Comparison of ENCODE assay signal across 8 cellular contexts in genomic region chr11:88508558-88508807, GRCh38.
DNase-seq lines count a peak whose midpoint lies in the region; ATAC-seq and TF ChIP-seq lines count a peak whose summit lies in the region.

No MANE protein-coding gene starts in this region.

- DNase-seq in T-helper 2 cell treated with Interferon-gamma antibody and Interleukin-4, amounts not matched to agents 5 μg/mL and 100 μg/mL, for 36 hours (ENCODE audit: low spot score) = no peak
- DNase-seq in T-helper 2 cell (no peak), activated gamma-delta T cell (lab: John Stamatoyannopoulos, UW) (no peak), dorsolateral prefrontal cortex (no peak), SHP77 (lab: John Stamatoyannopoulos, UW) (no peak)
- DNase-seq in activated T-cell treated with anti-CD3 and anti-CD28 coated beads, Interleukin-2, amount 50 U/mL, for 72 hours = peak; percentile 1 to 6
- no peak for DNase-seq in stimulated activated naive B cell treated with anti-CD40 and anti-IgM and Interleukin-4, amounts not matched to agents 10 μg/mL and 1 μg/mL and 100 μg/mL, for 72 hours

- H3K27me3 ChIP-seq in iPS-20b (ENCODE audit: insufficient read depth, low read length) = peaks cover 32% of the 10 kb centered on the region; the same call in 1 of the 2 replicates
- peaks cover 0 to 34% (median 0%) of the 10 kb centered on the region in 45 donors for H3K27me3 ChIP-seq in dorsolateral prefrontal cortex

- intact Hi-C loops in dorsolateral prefrontal cortex (cut with DNase I) = no loop called here

- H3K27me3 Mint-ChIP-seq in T-helper 2 cell treated with Interferon-gamma antibody and Interleukin-4, amounts not matched to agents 5 μg/mL and 100 μg/mL, for 36 hours (ENCODE audit: low read depth) = peaks cover 77% of the 10 kb centered on the region
- peaks cover 63% of the 10 kb centered on the region for H3K27me3 Mint-ChIP-seq in activated T-cell treated with anti-CD3 and anti-CD28 coated beads, Interleukin-2, amount 50 U/mL, for 72 hours (ENCODE audit: low read depth)
- peaks cover 30 to 45% of the 10 kb centered on the region in 2 donors for H3K27me3 Mint-ChIP-seq in stimulated activated naive B cell treated with anti-CD40 and anti-IgM and Interleukin-4, amounts not matched to agents 10 μg/mL and 1 μg/mL and 100 μg/mL, for 72 hours

- no peak overlapping the region for H3K27ac ChIP-seq in iPS-20b (ENCODE audit: low read length)
- no peak overlapping the region for H3K27ac ChIP-seq in dorsolateral prefrontal cortex

- no peaks in the 10 kb centered on the region for H3K9me3 ChIP-seq in iPS-20b (ENCODE audit: insufficient read depth, low read depth, low read length)

- peak overlapping the region; percentile 62; the same call in 1 of the 2 replicates for H3K4me3 ChIP-seq in iPS-20b (ENCODE audit: low read length)
- H3K4me3 ChIP-seq in dorsolateral prefrontal cortex = peak overlapping the region in 26 of 59 donors; percentile 12 to 55 (median 38)

- H3K9ac ChIP-seq in iPS-20b (ENCODE audit: low read depth, low read length) = peak overlapping the region; percentile 63; the same call in 1 of the 2 replicates

- H3K27ac Mint-ChIP-seq in T-helper 2 cell treated with Interferon-gamma antibody and Interleukin-4, amounts not matched to agents 5 μg/mL and 100 μg/mL, for 36 hours = no peak overlapping the region
- no peak overlapping the region for H3K27ac Mint-ChIP-seq in activated T-cell treated with anti-CD3 and anti-CD28 coated beads, Interleukin-2, amount 50 U/mL, for 72 hours
- peak overlapping the region; percentile 81 for H3K27ac Mint-ChIP-seq in stimulated activated naive B cell treated with anti-CD40 and anti-IgM and Interleukin-4, amounts not matched to agents 10 μg/mL and 1 μg/mL and 100 μg/mL, for 72 hours

- no peaks in the 10 kb centered on the region for H3K36me3 ChIP-seq in iPS-20b (ENCODE audit: insufficient read depth, low read depth, low read length)

- peak overlapping the region; percentile 77 for H3K4me3 Mint-ChIP-seq in T-helper 2 cell treated with Interferon-gamma antibody and Interleukin-4, amounts not matched to agents 5 μg/mL and 100 μg/mL, for 36 hours
- H3K4me3 Mint-ChIP-seq in activated T-cell treated with anti-CD3 and anti-CD28 coated beads, Interleukin-2, amount 50 U/mL, for 72 hours = peak overlapping the region; percentile 83 to 90
- H3K4me3 Mint-ChIP-seq in stimulated activated naive B cell treated with anti-CD40 and anti-IgM and Interleukin-4, amounts not matched to agents 10 μg/mL and 1 μg/mL and 100 μg/mL, for 72 hours = peak overlapping the region; percentile 44 to 52

- H3K4me1 ChIP-seq in iPS-20b (ENCODE audit: insufficient read depth, low read length) = peaks cover 18% of the 10 kb centered on the region; the same call in 1 of the 2 replicates

- no peak for ATAC-seq in activated T-cell treated with anti-CD3 and anti-CD28 coated beads, Interleukin-2, amount 50 U/mL, for 72 hours (replicated peaks in 1 of 2)
- no peak for ATAC-seq in stimulated activated naive B cell treated with anti-CD40 and anti-IgM and Interleukin-4, amounts not matched to agents 10 μg/mL and 1 μg/mL and 100 μg/mL, for 72 hours (replicated peaks)

- TF ChIP-seq CTCF in dorsolateral prefrontal cortex (IDR thresholded peaks at IDR 0.05 in 54 of 56, conservative IDR thresholded peaks at IDR 0.05 in 2 of 56; ENCODE audit: low read depth in 1 of 56, partially characterized antibody in 56 of 56) = no peak

- H3K9me3 Mint-ChIP-seq in T-helper 2 cell treated with Interferon-gamma antibody and Interleukin-4, amounts not matched to agents 5 μg/mL and 100 μg/mL, for 36 hours = no peaks in the 10 kb centered on the region
- no peaks in the 10 kb centered on the region for H3K9me3 Mint-ChIP-seq in activated T-cell treated with anti-CD3 and anti-CD28 coated beads, Interleukin-2, amount 50 U/mL, for 72 hours
- H3K9me3 Mint-ChIP-seq in stimulated activated naive B cell treated with anti-CD40 and anti-IgM and Interleukin-4, amounts not matched to agents 10 μg/mL and 1 μg/mL and 100 μg/mL, for 72 hours = no peaks in the 10 kb centered on the region

- peaks cover 2% of the 10 kb centered on the region for H3K36me3 Mint-ChIP-seq in T-helper 2 cell treated with Interferon-gamma antibody and Interleukin-4, amounts not matched to agents 5 μg/mL and 100 μg/mL, for 36 hours (ENCODE audit: low read depth)
- H3K36me3 Mint-ChIP-seq in activated T-cell treated with anti-CD3 and anti-CD28 coated beads, Interleukin-2, amount 50 U/mL, for 72 hours (ENCODE audit: insufficient read depth in 2 of 2) = peaks cover 2% of the 10 kb centered on the region in 2 donors
- peaks cover 0 to 1% of the 10 kb centered on the region in 2 donors for H3K36me3 Mint-ChIP-seq in stimulated activated naive B cell treated with anti-CD40 and anti-IgM and Interleukin-4, amounts not matched to agents 10 μg/mL and 1 μg/mL and 100 μg/mL, for 72 hours

- peaks cover 8% of the 10 kb centered on the region for H3K4me1 Mint-ChIP-seq in T-helper 2 cell treated with Interferon-gamma antibody and Interleukin-4, amounts not matched to agents 5 μg/mL and 100 μg/mL, for 36 hours (ENCODE audit: low read depth)
- H3K4me1 Mint-ChIP-seq in activated T-cell treated with anti-CD3 and anti-CD28 coated beads, Interleukin-2, amount 50 U/mL, for 72 hours (ENCODE audit: low read depth) = peaks cover 13% of the 10 kb centered on the region
- H3K4me1 Mint-ChIP-seq in stimulated activated naive B cell treated with anti-CD40 and anti-IgM and Interleukin-4, amounts not matched to agents 10 μg/mL and 1 μg/mL and 100 μg/mL, for 72 hours = peaks cover 4 to 8% of the 10 kb centered on the region in 2 donors

Comparison
In these comparisons a context has a peak if more than half of its experiments do, and no peak if none do; other contexts are left out.
1. DNase-seq: peak in activated T-cell treated with anti-CD3 and anti-CD28 coated beads, Interleukin-2, amount 50 U/mL, for 72 hours (2 of 2); none in T-helper 2 cell treated with Interferon-gamma antibody and Interleukin-4, amounts not matched to agents 5 μg/mL and 100 μg/mL, for 36 hours (single experiment), T-helper 2 cell (0 of 5), stimulated activated naive B cell treated with anti-CD40 and anti-IgM and Interleukin-4, amounts not matched to agents 10 μg/mL and 1 μg/mL and 100 μg/mL, for 72 hours (single experiment), activated gamma-delta T cell (single experiment), dorsolateral prefrontal cortex (0 of 10) and SHP77 (0 of 2).
2. Peak in every context shown above with its lines, with median percentiles within 50 percentile points of each other: H3K4me3 Mint-ChIP-seq.